In the genomic region with DNA sequence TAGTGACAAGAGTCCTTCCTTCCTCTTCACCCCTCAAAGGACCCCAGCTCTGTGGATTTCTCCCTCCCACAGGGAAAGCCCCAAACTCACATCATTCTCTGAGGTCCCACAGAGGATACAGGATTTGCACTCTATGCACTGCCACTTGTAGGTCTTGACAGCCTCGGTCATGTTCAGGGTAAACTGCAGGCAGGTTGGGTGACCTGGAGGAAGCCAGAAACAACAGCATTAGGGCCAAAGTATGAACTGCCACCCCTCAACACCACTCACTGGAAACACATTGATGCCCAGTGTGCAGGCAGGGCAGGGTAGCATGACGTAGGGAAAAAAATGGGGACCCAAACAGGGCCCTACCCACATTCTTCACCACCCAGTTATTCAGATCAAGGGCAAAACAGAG, we compare ENCODE assay signal across 20 cellular contexts.
"Had no signal": no experiment of that assay in that cellular context is flagged by ENCODE, and none has a peak within 500 bp of the region (broad histone marks: within the 10 kb centered on the region; RNA-seq: fewer than 3 reads in every experiment).

No MANE protein-coding gene starts in this region.

- H3K27me3 ChIP-seq: esophagus squamous epithelium, gastroesophageal sphincter, left lung, spleen, testis, tibial nerve had no signal

- DNase-seq: effector memory CD8-positive, alpha-beta T cell; esophagus squamous epithelium; foreskin fibroblast; glutamatergic neuron; left lung; lower lobe of right lung; midbrain; psoas muscle; retina; spleen; stimulated activated CD4-positive, alpha-beta T cell treated with anti-CD3 and anti-CD28 coated beads, Interleukin-15, amount 100 ng/mL, for 24 hours; stimulated activated CD4-positive, alpha-beta T cell treated with anti-CD3 and anti-CD28 coated beads, Interleukin-1b, Interleukin-23, amount 100 ng/mL, for 48 hours; stimulated activated CD4-positive, alpha-beta T cell treated with anti-CD3 and anti-CD28 coated beads, Interleukin-4, amount 100 ng/mL, for 24 hours; testis had no signal

- ATAC-seq: effector memory CD8-positive, alpha-beta T cell; gastroesophageal sphincter; left lung; lower lobe of right lung; natural killer cell treated with Interleukin-12 subunit alpha and Interleukin-12 subunit beta and Interleukin-15 and Interleukin-18, amount 100 ng/mL, for 72 hours; psoas muscle; sciatic nerve; stimulated activated memory B cell treated with anti-CD40 and anti-IgM and Interleukin-4, amounts not matched to agents 10 μg/mL and 1 μg/mL and 100 μg/mL, for 72 hours had no signal

- H3K4me3 ChIP-seq: esophagus squamous epithelium, gastroesophageal sphincter, left lung, lower lobe of right lung, psoas muscle, spleen, testis, tibial nerve had no signal

- H3K27ac ChIP-seq: epithelial cell of prostate, esophagus squamous epithelium, gastroesophageal sphincter, left lung, lower lobe of right lung, psoas muscle, spleen, testis, tibial nerve had no signal

- H3K9me3 ChIP-seq: testis had no signal

- H3K4me1 ChIP-seq: esophagus squamous epithelium, gastroesophageal sphincter, left lung, lower lobe of right lung, spleen, testis, tibial nerve had no signal

- H3K36me3 ChIP-seq: esophagus squamous epithelium, gastroesophageal sphincter, left lung, lower lobe of right lung, spleen, tibial nerve had no signal
